Comparison of ENCODE assay signal across 7 cellular contexts in genomic region chr5:55994502-55994997, GRCh38. TPM values are rescaled to one million over a fixed set of nuclear protein-coding genes. Genes with fewer than 3 reads are reported as not detected.
A peak's percentile ranks its signal among the peaks of the same experiment; 100 is the strongest.
DNase-seq lines count a peak whose midpoint lies in the region; ATAC-seq and TF ChIP-seq lines count a peak whose summit lies in the region.

IL6ST (minus strand) TSS chr5:55994963; CDS start chr5:55976278, 18,685 bp downstream.

- H3K4me1 Mint-ChIP-seq in naive thymus-derived CD8-positive, alpha-beta T cell, result peaks cover 37 to 64% (median 57%) of the 10 kb centered on the region in 4 donors

- POLR2A ChIA-PET in naive thymus-derived CD8-positive, alpha-beta T cell (lab: Charles Lee), result interaction anchor here (0.5 to 3.5 kb wide), 24 partner anchors 8 to 1349 kb away, joined by 3 to 66 read pairs (median 7); no protein-coding TSS in a partner anchor

- peaks cover 6% of the 10 kb centered on the region for H4K20me1 ChIP-seq in fibroblast of lung (ENCODE audit: control insufficient read depth, extremely low read depth, insufficient read depth, low read length)

- peak within 1 kb of the TSS; percentile 89 to 100 (median 99) for H3K4me3 Mint-ChIP-seq in naive thymus-derived CD8-positive, alpha-beta T cell

- H3K4me2 ChIP-seq in fibroblast of lung (ENCODE audit: extremely low read depth, insufficient read depth, low read length), result peak within 1 kb of the TSS; percentile 61

- peak within 1 kb of the TSS; percentile 98 for H3K9ac ChIP-seq in fibroblast of lung (ENCODE audit: insufficient read depth, low read length)

- peak within 1 kb of the TSS; percentile 95 to 100 (median 98) for H3K27ac Mint-ChIP-seq in naive thymus-derived CD8-positive, alpha-beta T cell

- H3K27me3 ChIP-seq in fibroblast of lung (ENCODE audit: control insufficient read depth, insufficient read depth, low read length), result no peaks in the 10 kb centered on the region

- peak within 1 kb of the TSS; percentile 55 to 95 (median 86) for H3K4me3 ChIP-seq in fibroblast of lung (replicated peaks in 1 of 4; ENCODE audit: control extremely low read depth in 1 of 4, insufficient read depth in 1 of 4, low read depth in 3 of 4, low read length in 4 of 4)

- H3K27ac ChIP-seq in fibroblast of lung (ENCODE audit: insufficient read depth, low read length), result peak within 1 kb of the TSS; percentile 98

- no peak within 1 kb of the TSS for H2AFZ ChIP-seq in fibroblast of lung (ENCODE audit: low read length)

- DNase-seq in HuH-7.5 (ENCODE audit: low spot score), result peak; percentile 19
- peak; percentile 33 for DNase-seq in activated T-cell treated with anti-CD3 and anti-CD28 coated beads for 4 hours
- peak; percentile 60 to 75 for DNase-seq in fibroblast of lung (ENCODE audit: low read depth in 2 of 2)
- DNase-seq in naive thymus-derived CD8-positive, alpha-beta T cell, result peak in 8 of 10 donors; percentile 22 to 73 (median 48)
- no peak for DNase-seq in 8988T

- peak; percentile 80 for TF ChIP-seq POLR2A in GM10847 (IDR thresholded peaks at IDR 0.05; ENCODE audit: extremely low read depth, insufficient read length)

- no peaks in the 10 kb centered on the region for H3K27me3 Mint-ChIP-seq in naive thymus-derived CD8-positive, alpha-beta T cell

- H3K9me3 Mint-ChIP-seq in naive thymus-derived CD8-positive, alpha-beta T cell, result peaks cover 0 to 9% (median 0%) of the 10 kb centered on the region in 9 donors

- H3K36me3 Mint-ChIP-seq in naive thymus-derived CD8-positive, alpha-beta T cell, result peaks cover 9 to 18% (median 11%) of the 10 kb centered on the region in 3 donors

- peaks cover 54% of the 10 kb centered on the region for H3K79me2 ChIP-seq in fibroblast of lung (ENCODE audit: control insufficient read depth, insufficient read depth, low read length)

- H3K9me3 ChIP-seq in fibroblast of lung (ENCODE audit: control insufficient read depth, insufficient read depth, low read depth, low read length), result no peaks in the 10 kb centered on the region

- ATAC-seq in GM21528 (IDR thresholded peaks at IDR 0.05; ENCODE audit: low FRiP score, unreplicated experiment), result peak; percentile 41
- peak; percentile 36 to 37 for ATAC-seq in naive thymus-derived CD8-positive, alpha-beta T cell

- no peaks in the 10 kb centered on the region for H3K36me3 ChIP-seq in fibroblast of lung (ENCODE audit: control insufficient read depth, insufficient read depth, low read length)

- H3K4me1 ChIP-seq in fibroblast of lung (ENCODE audit: control insufficient read depth, extremely low read depth, insufficient read depth, low read length), result peaks cover 3% of the 10 kb centered on the region

- TF ChIP-seq CTCF in fibroblast of lung (conservative IDR thresholded peaks at IDR 0.05 in 1 of 2, IDR thresholded peaks at IDR 0.05 in 1 of 2; ENCODE audit: low read depth in 1 of 2, low read length in 2 of 2), result no peak

RNA-seq across cellular contexts. Expression of gene IL6ST, which starts in this region (rescaled TPM):
- total RNA-seq in fibroblast of lung, result 978 and 1,649 TPM in 2 replicates
- polyA plus RNA-seq in fibroblast of lung, result 768 and 830 TPM in 2 replicates
- 226 and 274 TPM in 2 replicates for polyA plus RNA-seq in fibroblast of lung (2012)
- polyA minus RNA-seq in fibroblast of lung (ENCODE audit: low replicate concordance), result 138 and 171 TPM in 2 replicates
- 100 to 1,000 TPM; 126 to 131 TPM for total RNA-seq in naive thymus-derived CD8-positive, alpha-beta T cell
- 10 to 100 TPM; 39.5 to 64.7 (median 54.9) TPM for polyA plus RNA-seq in naive thymus-derived CD8-positive, alpha-beta T cell
